Comparison of ENCODE assay signal across 16 cellular contexts in genomic region chr5:32307769-32308194, GRCh38.
"Had no signal": no experiment of that assay in that cellular context is flagged by ENCODE, and none has a peak within 500 bp of the region (broad histone marks: within the 10 kb centered on the region; RNA-seq: fewer than 3 reads in every experiment).

No MANE protein-coding gene starts in this region.

- H3K36me3 ChIP-seq: lower lobe of right lung, right atrium auricular region, vagina had no signal

- FAIRE-seq: colon, kidney had no signal

- H3K9me3 ChIP-seq: lower lobe of right lung, right atrium auricular region, tibial artery, vagina had no signal

- H3K27ac ChIP-seq: tibial artery, vagina had no signal

- H3K4me3 ChIP-seq: lower lobe of right lung, right atrium auricular region, tibial artery, vagina had no signal

- H3K27me3 ChIP-seq: right atrium auricular region, tibial artery, vagina had no signal

- ATAC-seq: activated CD8-positive, alpha-beta memory T cell treated with anti-CD3 and anti-CD28 coated beads, Interleukin-2, amount 10 ng/mL, durations not matched to agents 7 days and 5 days; esophagus mucosa; lower lobe of right lung had no signal

- DNase-seq: activated CD4-positive, alpha-beta T cell treated with anti-CD3 and anti-CD28 coated beads, Interleukin-2, amount 50 U/mL, for 48 hours; activated CD4-positive, CD25-positive, alpha-beta regulatory T cell treated with anti-CD3 and anti-CD28 coated beads, Interleukin-2, amount 50 U/mL, for 72 hours; activated CD8-positive, alpha-beta memory T cell treated with anti-CD3 and anti-CD28 coated beads, Interleukin-2, amount 10 ng/mL, durations not matched to agents 7 days and 5 days; activated naive CD4-positive, alpha-beta T cell treated with anti-CD3 and anti-CD28 coated beads, Interleukin-2, amount 50 U/mL, for 16 hours; activated T-cell treated with anti-CD3 and anti-CD28 coated beads, Interleukin-2, amount 50 U/mL, for 24 hours; amniotic stem cell; caudate nucleus; hippocampal formation; kidney; lower lobe of right lung; posterior cingulate gyrus; tibial artery had no signal
